ENCODE assay signal across 8 cellular contexts in the genomic region with DNA sequence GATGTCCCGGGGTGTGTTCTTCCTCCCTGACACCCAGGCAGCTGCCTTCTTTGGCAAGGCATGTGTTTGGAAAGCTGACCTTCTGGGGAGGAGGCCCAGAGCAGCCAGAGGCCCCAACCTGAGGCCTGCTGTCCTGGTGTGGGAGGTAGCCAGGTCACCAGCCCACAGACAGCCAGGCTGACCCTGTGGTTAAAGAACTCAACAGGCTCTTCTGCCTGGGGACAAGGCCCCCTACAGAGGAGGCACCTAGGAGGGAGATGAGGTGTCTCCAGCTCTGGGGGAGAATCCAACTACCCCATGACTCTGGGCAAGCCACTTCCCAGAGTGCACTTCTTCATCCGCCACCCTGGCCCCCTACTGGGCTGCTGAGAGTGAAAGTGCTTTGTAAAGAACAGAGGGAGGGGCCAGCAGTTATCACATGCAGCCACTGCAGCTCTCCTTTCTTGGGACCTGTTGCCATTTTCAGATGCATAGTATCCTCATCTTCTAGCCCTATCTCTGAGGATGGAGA. TPM values are rescaled to one million over a fixed set of nuclear protein-coding genes. Genes with fewer than 3 reads are reported as not detected.
DNase-seq lines count a peak whose midpoint lies in the region; ATAC-seq and TF ChIP-seq lines count a peak whose summit lies in the region.

No MANE protein-coding gene starts in this region.

- H3K9me3 ChIP-seq in prostate gland = no peaks in the 10 kb centered on the region

- ATAC-seq in GM18511 (IDR thresholded peaks at IDR 0.05; ENCODE audit: unreplicated experiment) = no peak

- peaks cover 7% of the 10 kb centered on the region for H3K4me1 ChIP-seq in prostate gland (replicated peaks)

- 45% methylated on average over 2 of the region's 2 CpGs for WGBS in prostate gland

- H3K27me3 ChIP-seq in prostate gland (replicated peaks; ENCODE audit: insufficient read depth) = no peaks in the 10 kb centered on the region

- TF ChIP-seq POLR2A in prostate gland (IDR thresholded peaks at IDR 0.05) = no peak

- no peaks in the 10 kb centered on the region for H3K36me3 ChIP-seq in prostate gland

- TF ChIP-seq CTCF in fibroblast of pulmonary artery (IDR thresholded peaks at IDR 0.05; ENCODE audit: low read length, missing control alignments) = peak; percentile 38
- TF ChIP-seq CTCF in prostate gland (IDR thresholded peaks at IDR 0.05) = peak in 1 of 4 experiments; percentile 47

- intact Hi-C loops in prostate gland (cut with DNase I) = no loop called here

- DNase-seq in NCI-H1417 (lab: John Stamatoyannopoulos, UW) = peak; percentile 30 to 60 (median 53)
- DNase-seq in NCI-H1417 treated with DMSO at 0.1 percent for 48 hours (lab: John Stamatoyannopoulos, UW) = no peak
- peak; percentile 16 for DNase-seq in NCI-H2227 treated with DMSO at 0.1 percent for 48 hours (lab: John Stamatoyannopoulos, UW)
- peak; percentile 57 for DNase-seq in activated T-cell treated with anti-CD3 and anti-CD28 coated beads, Interleukin-2, amount 50 U/mL, for 1 hour
- peak; percentile 51 for DNase-seq in fibroblast of pulmonary artery (ENCODE audit: low read depth)
- no peak for DNase-seq in prostate gland (ENCODE audit: low spot score)
- DNase-seq in cerebellum (ENCODE audit: low spot score) = no peak

- peak overlapping the region; percentile 68 to 69 for H3K27ac ChIP-seq in prostate gland

- H3K4me3 ChIP-seq in fibroblast of pulmonary artery (replicated peaks; ENCODE audit: low read depth, low read length) = no peak overlapping the region
- no peak overlapping the region for H3K4me3 ChIP-seq in prostate gland

RNA-seq across cellular contexts. Expression of a gene that starts 13.1 kb away (rescaled TPM):
- total RNA-seq in prostate gland (100 to 1,000 TPM; 134 to 299 TPM), cerebellum (11.8 TPM)

Comparison
In these comparisons a context has a peak if more than half of its experiments do, and no peak if none do; other contexts are left out.
1. DNase-seq: peak in NCI-H1417 (3 of 3), NCI-H2227 treated with DMSO at 0.1 percent for 48 hours (single experiment), activated T-cell treated with anti-CD3 and anti-CD28 coated beads, Interleukin-2, amount 50 U/mL, for 1 hour (single experiment) and fibroblast of pulmonary artery (single experiment); none in NCI-H1417 treated with DMSO at 0.1 percent for 48 hours (single experiment), prostate gland (single experiment) and cerebellum (single experiment).
2. RNA of a gene that starts 13.1 kb away (total RNA-seq): 134 to 299 TPM in prostate gland; 11.8 TPM in cerebellum (single experiment); every median in the first group is over 10 times any median in the second.